In the genomic region with DNA sequence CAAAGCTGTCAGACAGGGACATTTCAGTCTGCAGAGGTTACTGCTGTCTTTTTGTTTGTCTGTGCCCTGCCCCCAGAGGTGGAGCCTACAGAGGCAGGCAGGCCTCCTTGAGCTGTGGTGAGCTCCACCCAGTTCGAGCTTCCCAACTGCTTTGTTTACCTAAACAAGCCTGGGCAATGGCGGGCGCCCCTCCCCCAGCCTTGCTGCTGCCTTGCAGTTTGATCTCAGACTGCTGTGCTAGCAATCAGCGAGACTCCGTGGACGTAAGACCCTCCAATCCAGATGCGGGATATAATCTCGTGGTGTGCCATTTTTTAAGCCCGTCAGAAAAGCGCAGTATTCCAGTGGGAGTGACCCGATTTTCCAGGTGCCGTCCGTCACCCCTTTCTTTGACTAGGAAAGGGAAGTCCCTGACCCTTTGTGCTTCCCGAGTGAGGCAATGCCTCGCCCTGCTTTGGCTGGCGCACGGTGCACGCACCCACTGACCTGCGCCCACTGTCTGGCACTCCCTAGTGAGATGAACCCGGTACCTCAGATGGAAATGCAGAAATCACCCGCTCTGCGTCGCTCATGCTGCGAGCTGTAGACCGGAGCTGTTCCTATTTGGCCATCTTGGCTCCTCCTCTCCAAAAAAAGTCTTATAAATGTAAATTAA, we compare ENCODE assay signal across 7 cellular contexts. TPM values are rescaled to one million over a fixed set of nuclear protein-coding genes. Genes with fewer than 3 reads are reported as not detected.
"Had no signal": no experiment of that assay in that cellular context is flagged by ENCODE, and none has a peak within 500 bp of the region (broad histone marks: within the 10 kb centered on the region; RNA-seq: fewer than 3 reads in every experiment).

No MANE protein-coding gene starts in this region.

RNA-seq across cellular contexts. Expression of gene RIMS1, which starts 54.1 kb away (rescaled TPM):
- total RNA-seq: activated B cell treated with CpG ODN at 0.5 μM for 24 hours; activated CD8-positive, alpha-beta T cell treated with anti-CD3 and anti-CD28 coated beads for 36 hours; activated naive CD4-positive, alpha-beta T cell treated with anti-CD3 and anti-CD28 coated beads for 36 hours; activated naive CD8-positive, alpha-beta T cell treated with anti-CD3 and anti-CD28 coated beads for 36 hours; activated T-cell treated with anti-CD3 and anti-CD28 coated beads, Interleukin-2, amount 50 U/mL, for 4 hours; activated T-helper 17 cell treated with anti-CD3 and anti-CD28 coated beads, Interleukin-2, amount 50 U/mL, for 72 hours; endothelial cell of umbilical vein had no signal
